In the genomic region with DNA sequence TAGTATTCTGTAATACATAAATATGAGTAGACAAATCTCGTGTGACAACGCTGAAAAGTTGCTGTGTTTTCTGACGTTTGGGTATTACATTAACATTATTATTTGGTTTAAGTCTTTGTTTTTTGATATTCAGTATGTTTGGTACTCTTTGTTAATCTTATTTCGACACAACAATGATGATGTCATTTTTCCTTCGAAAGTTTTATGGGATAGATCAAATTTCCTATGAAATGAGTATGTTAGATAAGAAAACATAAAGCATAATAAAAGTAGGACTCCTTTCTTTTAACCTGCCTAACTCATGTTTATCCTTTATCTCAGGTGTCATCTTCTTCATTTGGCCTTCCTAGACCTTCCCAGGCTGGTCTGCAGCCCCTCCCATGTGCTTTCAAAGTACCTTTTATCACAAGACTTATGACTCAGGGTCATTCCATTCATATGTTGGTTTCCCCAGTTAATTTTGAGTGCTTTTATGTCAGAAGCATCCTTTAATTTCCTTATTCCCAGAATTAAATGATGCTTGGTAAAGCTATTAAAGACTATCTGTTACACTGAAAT, we compare ENCODE assay signal across 1 cellular context.
TF ChIP-seq lines count a peak whose summit lies in the region.

No MANE protein-coding gene starts in this region.

TF ChIP-seq in HEK293, 187 proteins besides CTCF, POLR2A, EP300 and RAD21 (continued from another document):
- TF ChIP-seq, protein P1, sequence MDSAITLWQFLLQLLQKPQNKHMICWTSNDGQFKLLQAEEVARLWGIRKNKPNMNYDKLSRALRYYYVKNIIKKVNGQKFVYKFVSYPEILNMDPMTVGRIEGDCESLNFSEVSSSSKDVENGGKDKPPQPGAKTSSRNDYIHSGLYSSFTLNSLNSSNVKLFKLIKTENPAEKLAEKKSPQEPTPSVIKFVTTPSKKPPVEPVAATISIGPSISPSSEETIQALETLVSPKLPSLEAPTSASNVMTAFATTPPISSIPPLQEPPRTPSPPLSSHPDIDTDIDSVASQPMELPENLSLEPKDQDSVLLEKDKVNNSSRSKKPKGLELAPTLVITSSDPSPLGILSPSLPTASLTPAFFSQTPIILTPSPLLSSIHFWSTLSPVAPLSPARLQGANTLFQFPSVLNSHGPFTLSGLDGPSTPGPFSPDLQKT (IDR thresholded peaks at IDR 0.05; ENCODE audit: borderline replicate concordance, low read depth, low read length), result no peak
- TF ChIP-seq, protein P2, sequence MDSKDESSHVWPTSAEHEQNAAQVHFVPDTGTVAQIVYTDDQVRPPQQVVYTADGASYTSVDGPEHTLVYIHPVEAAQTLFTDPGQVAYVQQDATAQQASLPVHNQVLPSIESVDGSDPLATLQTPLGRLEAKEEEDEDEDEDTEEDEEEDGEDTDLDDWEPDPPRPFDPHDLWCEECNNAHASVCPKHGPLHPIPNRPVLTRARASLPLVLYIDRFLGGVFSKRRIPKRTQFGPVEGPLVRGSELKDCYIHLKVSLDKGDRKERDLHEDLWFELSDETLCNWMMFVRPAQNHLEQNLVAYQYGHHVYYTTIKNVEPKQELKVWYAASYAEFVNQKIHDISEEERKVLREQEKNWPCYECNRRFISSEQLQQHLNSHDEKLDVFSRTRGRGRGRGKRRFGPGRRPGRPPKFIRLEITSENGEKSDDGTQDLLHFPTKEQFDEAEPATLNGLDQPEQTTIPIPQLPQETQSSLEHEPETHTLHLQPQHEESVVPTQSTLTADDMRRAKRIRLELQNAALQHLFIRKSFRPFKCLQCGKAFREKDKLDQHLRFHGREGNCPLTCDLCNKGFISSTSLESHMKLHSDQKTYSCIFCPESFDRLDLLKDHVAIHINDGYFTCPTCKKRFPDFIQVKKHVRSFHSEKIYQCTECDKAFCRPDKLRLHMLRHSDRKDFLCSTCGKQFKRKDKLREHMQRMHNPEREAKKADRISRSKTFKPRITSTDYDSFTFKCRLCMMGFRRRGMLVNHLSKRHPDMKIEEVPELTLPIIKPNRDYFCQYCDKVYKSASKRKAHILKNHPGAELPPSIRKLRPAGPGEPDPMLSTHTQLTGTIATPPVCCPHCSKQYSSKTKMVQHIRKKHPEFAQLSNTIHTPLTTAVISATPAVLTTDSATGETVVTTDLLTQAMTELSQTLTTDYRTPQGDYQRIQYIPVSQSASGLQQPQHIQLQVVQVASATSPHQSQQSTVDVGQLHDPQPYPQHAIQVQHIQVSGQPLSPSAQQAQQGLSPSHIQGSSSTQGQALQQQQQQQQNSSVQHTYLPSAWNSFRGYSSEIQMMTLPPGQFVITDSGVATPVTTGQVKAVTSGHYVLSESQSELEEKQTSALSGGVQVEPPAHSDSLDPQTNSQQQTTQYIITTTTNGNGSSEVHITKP (tag by site-specific recombination; IDR thresholded peaks at IDR 0.05), result peak; percentile 74; the same call in 1 of the 2 replicates
- TF ChIP-seq ZSCAN23 (tag by site-specific recombination; IDR thresholded peaks at IDR 0.05) (peak; percentile 68; the same call in 1 of the 2 replicates), ZNF121 (tag by site-specific recombination; IDR thresholded peaks at IDR 0.05) (no peak), ZFP69B (tag by site-specific recombination; IDR thresholded peaks at IDR 0.05) (peak; percentile 43; the same call in 1 of the 2 replicates), SP3 (tag by site-specific recombination; IDR thresholded peaks at IDR 0.05) (peak; percentile 58), GFI1B (tag by site-specific recombination; IDR thresholded peaks at IDR 0.05) (0 out of 2 replicates have a peak, but pooled peaks have one; percentile 45), ZNF366 (tag by site-specific recombination; conservative IDR thresholded peaks at IDR 0.05) (peak; percentile 99), ZSCAN30 (tag by site-specific recombination; IDR thresholded peaks at IDR 0.05) (0 out of 2 replicates have a peak, but pooled peaks have one; percentile 16), ZNF324 (tag by site-specific recombination; IDR thresholded peaks at IDR 0.05) (0 out of 2 replicates have a peak, but pooled peaks have one; percentile 64), TCF7L2 (IDR thresholded peaks at IDR 0.05; ENCODE audit: borderline replicate concordance, low read depth, low read length) (peak; percentile 84), ZBTB8A (tag by site-specific recombination; IDR thresholded peaks at IDR 0.05) (no peak), BCL11A (tag by site-specific recombination; IDR thresholded peaks at IDR 0.05; ENCODE audit: low read depth) (peak; percentile 75; the same call in 1 of the 2 replicates), ZNF76 (tag by site-specific recombination; IDR thresholded peaks at IDR 0.05; ENCODE audit: borderline replicate concordance, low read depth) (0 out of 2 replicates have a peak, but pooled peaks have one; percentile 41), MYNN (tag by site-specific recombination; IDR thresholded peaks at IDR 0.05; ENCODE audit: borderline replicate concordance) (peak; percentile 70), ZNF658 (tag by site-specific recombination; IDR thresholded peaks at IDR 0.05) (no peak), ZEB2 (tag by site-specific recombination; IDR thresholded peaks at IDR 0.05) (peak; percentile 97), SP7 (tag by site-specific recombination; IDR thresholded peaks at IDR 0.05) (peak; percentile 96), ZNF623 (tag by site-specific recombination; IDR thresholded peaks at IDR 0.05) (peak; percentile 35; the same call in 1 of the 2 replicates), ZNF391 (tag by site-specific recombination; IDR thresholded peaks at IDR 0.05; ENCODE audit: borderline replicate concordance, low read depth) (peak; percentile 82; the same call in 1 of the 2 replicates), ZNF776 (tag by site-specific recombination; IDR thresholded peaks at IDR 0.05; ENCODE audit: borderline replicate concordance) (no peak), ZXDB (tag by site-specific recombination; IDR thresholded peaks at IDR 0.05) (peak; percentile 89), YY2 (tag by site-specific recombination; IDR thresholded peaks at IDR 0.05) (no peak)
- TF ChIP-seq, protein P3, sequence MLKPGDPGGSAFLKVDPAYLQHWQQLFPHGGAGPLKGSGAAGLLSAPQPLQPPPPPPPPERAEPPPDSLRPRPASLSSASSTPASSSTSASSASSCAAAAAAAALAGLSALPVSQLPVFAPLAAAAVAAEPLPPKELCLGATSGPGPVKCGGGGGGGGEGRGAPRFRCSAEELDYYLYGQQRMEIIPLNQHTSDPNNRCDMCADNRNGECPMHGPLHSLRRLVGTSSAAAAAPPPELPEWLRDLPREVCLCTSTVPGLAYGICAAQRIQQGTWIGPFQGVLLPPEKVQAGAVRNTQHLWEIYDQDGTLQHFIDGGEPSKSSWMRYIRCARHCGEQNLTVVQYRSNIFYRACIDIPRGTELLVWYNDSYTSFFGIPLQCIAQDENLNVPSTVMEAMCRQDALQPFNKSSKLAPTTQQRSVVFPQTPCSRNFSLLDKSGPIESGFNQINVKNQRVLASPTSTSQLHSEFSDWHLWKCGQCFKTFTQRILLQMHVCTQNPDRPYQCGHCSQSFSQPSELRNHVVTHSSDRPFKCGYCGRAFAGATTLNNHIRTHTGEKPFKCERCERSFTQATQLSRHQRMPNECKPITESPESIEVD (tag by site-specific recombination; IDR thresholded peaks at IDR 0.05), result peak; percentile 94
- TF ChIP-seq, protein P4, sequence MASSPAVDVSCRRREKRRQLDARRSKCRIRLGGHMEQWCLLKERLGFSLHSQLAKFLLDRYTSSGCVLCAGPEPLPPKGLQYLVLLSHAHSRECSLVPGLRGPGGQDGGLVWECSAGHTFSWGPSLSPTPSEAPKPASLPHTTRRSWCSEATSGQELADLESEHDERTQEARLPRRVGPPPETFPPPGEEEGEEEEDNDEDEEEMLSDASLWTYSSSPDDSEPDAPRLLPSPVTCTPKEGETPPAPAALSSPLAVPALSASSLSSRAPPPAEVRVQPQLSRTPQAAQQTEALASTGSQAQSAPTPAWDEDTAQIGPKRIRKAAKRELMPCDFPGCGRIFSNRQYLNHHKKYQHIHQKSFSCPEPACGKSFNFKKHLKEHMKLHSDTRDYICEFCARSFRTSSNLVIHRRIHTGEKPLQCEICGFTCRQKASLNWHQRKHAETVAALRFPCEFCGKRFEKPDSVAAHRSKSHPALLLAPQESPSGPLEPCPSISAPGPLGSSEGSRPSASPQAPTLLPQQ (tag by site-specific recombination; IDR thresholded peaks at IDR 0.05), result 0 out of 2 replicates have a peak, but pooled peaks have one; percentile 56
- TF ChIP-seq, protein P5, sequence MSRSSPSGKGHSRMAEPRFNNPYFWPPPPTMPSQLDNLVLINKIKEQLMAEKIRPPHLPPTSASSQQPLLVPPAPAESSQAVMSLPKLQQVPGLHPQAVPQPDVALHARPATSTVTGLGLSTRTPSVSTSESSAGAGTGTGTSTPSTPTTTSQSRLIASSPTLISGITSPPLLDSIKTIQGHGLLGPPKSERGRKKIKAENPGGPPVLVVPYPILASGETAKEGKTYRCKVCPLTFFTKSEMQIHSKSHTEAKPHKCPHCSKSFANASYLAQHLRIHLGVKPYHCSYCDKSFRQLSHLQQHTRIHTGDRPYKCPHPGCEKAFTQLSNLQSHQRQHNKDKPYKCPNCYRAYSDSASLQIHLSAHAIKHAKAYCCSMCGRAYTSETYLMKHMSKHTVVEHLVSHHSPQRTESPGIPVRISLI (tag by site-specific recombination; IDR thresholded peaks at IDR 0.05), result peak; percentile 73; the same call in 1 of the 2 replicates
- TF ChIP-seq, protein P6, sequence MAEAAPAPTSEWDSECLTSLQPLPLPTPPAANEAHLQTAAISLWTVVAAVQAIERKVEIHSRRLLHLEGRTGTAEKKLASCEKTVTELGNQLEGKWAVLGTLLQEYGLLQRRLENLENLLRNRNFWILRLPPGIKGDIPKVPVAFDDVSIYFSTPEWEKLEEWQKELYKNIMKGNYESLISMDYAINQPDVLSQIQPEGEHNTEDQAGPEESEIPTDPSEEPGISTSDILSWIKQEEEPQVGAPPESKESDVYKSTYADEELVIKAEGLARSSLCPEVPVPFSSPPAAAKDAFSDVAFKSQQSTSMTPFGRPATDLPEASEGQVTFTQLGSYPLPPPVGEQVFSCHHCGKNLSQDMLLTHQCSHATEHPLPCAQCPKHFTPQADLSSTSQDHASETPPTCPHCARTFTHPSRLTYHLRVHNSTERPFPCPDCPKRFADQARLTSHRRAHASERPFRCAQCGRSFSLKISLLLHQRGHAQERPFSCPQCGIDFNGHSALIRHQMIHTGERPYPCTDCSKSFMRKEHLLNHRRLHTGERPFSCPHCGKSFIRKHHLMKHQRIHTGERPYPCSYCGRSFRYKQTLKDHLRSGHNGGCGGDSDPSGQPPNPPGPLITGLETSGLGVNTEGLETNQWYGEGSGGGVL (tag by site-specific recombination; IDR thresholded peaks at IDR 0.05), result peak; percentile 64
- TF ChIP-seq, protein P7, sequence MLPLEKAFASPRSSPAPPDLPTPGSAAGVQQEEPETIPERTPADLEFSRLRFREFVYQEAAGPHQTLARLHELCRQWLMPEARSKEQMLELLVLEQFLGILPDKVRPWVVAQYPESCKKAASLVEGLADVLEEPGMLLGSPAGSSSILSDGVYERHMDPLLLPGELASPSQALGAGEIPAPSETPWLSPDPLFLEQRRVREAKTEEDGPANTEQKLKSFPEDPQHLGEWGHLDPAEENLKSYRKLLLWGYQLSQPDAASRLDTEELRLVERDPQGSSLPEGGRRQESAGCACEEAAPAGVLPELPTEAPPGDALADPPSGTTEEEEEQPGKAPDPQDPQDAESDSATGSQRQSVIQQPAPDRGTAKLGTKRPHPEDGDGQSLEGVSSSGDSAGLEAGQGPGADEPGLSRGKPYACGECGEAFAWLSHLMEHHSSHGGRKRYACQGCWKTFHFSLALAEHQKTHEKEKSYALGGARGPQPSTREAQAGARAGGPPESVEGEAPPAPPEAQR (tag by site-specific recombination; IDR thresholded peaks at IDR 0.05), result peak; percentile 76; the same call in 1 of the 2 replicates
- TF ChIP-seq, protein P8, sequence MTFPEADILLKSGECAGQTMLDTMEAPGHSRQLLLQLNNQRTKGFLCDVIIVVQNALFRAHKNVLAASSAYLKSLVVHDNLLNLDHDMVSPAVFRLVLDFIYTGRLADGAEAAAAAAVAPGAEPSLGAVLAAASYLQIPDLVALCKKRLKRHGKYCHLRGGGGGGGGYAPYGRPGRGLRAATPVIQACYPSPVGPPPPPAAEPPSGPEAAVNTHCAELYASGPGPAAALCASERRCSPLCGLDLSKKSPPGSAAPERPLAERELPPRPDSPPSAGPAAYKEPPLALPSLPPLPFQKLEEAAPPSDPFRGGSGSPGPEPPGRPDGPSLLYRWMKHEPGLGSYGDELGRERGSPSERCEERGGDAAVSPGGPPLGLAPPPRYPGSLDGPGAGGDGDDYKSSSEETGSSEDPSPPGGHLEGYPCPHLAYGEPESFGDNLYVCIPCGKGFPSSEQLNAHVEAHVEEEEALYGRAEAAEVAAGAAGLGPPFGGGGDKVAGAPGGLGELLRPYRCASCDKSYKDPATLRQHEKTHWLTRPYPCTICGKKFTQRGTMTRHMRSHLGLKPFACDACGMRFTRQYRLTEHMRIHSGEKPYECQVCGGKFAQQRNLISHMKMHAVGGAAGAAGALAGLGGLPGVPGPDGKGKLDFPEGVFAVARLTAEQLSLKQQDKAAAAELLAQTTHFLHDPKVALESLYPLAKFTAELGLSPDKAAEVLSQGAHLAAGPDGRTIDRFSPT (tag by site-specific recombination; IDR thresholded peaks at IDR 0.05), result peak; percentile 76
- TF ChIP-seq, protein P9, sequence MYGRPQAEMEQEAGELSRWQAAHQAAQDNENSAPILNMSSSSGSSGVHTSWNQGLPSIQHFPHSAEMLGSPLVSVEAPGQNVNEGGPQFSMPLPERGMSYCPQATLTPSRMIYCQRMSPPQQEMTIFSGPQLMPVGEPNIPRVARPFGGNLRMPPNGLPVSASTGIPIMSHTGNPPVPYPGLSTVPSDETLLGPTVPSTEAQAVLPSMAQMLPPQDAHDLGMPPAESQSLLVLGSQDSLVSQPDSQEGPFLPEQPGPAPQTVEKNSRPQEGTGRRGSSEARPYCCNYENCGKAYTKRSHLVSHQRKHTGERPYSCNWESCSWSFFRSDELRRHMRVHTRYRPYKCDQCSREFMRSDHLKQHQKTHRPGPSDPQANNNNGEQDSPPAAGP (tag by site-specific recombination; IDR thresholded peaks at IDR 0.05), result 0 out of 2 replicates have a peak, but pooled peaks have one; percentile 34
- TF ChIP-seq, protein P10, sequence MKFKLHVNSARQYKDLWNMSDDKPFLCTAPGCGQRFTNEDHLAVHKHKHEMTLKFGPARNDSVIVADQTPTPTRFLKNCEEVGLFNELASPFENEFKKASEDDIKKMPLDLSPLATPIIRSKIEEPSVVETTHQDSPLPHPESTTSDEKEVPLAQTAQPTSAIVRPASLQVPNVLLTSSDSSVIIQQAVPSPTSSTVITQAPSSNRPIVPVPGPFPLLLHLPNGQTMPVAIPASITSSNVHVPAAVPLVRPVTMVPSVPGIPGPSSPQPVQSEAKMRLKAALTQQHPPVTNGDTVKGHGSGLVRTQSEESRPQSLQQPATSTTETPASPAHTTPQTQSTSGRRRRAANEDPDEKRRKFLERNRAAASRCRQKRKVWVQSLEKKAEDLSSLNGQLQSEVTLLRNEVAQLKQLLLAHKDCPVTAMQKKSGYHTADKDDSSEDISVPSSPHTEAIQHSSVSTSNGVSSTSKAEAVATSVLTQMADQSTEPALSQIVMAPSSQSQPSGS (tag by site-specific recombination; IDR thresholded peaks at IDR 0.05; ENCODE audit: low read depth), result peak; percentile 97
TF ChIP-seq in HEK293: peak in this region for 57.
